In the genomic region with DNA sequence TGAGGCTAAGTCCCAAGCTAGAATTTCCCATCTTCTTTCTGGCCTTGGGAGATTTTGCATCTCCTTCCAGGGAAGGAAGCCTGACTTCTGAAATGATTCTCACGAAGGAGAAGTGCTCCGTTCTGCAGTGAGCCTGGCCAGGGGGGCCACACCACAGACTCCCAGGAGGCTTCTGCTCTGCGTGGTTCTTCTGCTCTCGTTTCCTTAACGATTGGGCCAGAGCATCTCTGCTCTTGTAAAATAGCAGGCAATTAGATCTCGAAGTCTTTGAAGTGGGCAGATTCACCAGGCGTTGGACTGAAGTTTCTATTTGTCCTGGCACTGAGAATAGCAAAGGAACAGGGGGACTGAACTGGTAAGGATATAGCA, we compare ENCODE assay signal across 1 cellular context.
TF ChIP-seq lines count a peak whose summit lies in the region.

No MANE protein-coding gene starts in this region.

TF ChIP-seq in GM12878, 131 proteins besides CTCF, POLR2A, EP300 and RAD21 (continued from another document and continues in another):
- TF ChIP-seq, protein P1, sequence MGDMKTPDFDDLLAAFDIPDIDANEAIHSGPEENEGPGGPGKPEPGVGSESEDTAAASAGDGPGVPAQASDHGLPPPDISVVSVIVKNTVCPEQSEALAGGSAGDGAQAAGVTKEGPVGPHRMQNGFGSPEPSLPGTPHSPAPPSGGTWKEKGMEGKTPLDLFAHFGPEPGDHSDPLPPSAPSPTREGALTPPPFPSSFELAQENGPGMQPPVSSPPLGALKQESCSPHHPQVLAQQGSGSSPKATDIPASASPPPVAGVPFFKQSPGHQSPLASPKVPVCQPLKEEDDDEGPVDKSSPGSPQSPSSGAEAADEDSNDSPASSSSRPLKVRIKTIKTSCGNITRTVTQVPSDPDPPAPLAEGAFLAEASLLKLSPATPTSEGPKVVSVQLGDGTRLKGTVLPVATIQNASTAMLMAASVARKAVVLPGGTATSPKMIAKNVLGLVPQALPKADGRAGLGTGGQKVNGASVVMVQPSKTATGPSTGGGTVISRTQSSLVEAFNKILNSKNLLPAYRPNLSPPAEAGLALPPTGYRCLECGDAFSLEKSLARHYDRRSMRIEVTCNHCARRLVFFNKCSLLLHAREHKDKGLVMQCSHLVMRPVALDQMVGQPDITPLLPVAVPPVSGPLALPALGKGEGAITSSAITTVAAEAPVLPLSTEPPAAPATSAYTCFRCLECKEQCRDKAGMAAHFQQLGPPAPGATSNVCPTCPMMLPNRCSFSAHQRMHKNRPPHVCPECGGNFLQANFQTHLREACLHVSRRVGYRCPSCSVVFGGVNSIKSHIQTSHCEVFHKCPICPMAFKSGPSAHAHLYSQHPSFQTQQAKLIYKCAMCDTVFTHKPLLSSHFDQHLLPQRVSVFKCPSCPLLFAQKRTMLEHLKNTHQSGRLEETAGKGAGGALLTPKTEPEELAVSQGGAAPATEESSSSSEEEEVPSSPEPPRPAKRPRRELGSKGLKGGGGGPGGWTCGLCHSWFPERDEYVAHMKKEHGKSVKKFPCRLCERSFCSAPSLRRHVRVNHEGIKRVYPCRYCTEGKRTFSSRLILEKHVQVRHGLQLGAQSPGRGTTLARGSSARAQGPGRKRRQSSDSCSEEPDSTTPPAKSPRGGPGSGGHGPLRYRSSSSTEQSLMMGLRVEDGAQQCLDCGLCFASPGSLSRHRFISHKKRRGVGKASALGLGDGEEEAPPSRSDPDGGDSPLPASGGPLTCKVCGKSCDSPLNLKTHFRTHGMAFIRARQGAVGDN (IDR thresholded peaks at IDR 0.05): peak; percentile 58
- TF ChIP-seq CUX1 (IDR thresholded peaks at IDR 0.05; ENCODE audit: insufficient replicate concordance, low read depth, low read length) (peak; percentile 63), HCFC1 (IDR thresholded peaks at IDR 0.05; ENCODE audit: low read length) (no peak), YY1 (IDR thresholded peaks at IDR 0.05; ENCODE audit: low read depth, low read length) (peak; percentile 8; the same call in 1 of the 2 replicates), BCLAF1 (IDR thresholded peaks at IDR 0.05) (no peak), MTA2 (IDR thresholded peaks at IDR 0.05; ENCODE audit: low read depth) (peak; percentile 88), IKZF2 (IDR thresholded peaks at IDR 0.05) (peak; percentile 91 to 92), NFXL1 (IDR thresholded peaks at IDR 0.05; ENCODE audit: borderline replicate concordance) (no peak), SMC3 (IDR thresholded peaks at IDR 0.05; ENCODE audit: borderline replicate concordance, low read length) (peak; percentile 3; the same call in 1 of the 2 replicates), MEF2B (IDR thresholded peaks at IDR 0.05; ENCODE audit: partially characterized antibody, poor library complexity, severe bottlenecking) (peak; percentile 99), GATAD2B (conservative IDR thresholded peaks at IDR 0.05; ENCODE audit: low read depth) (peak; percentile 25), BCL3 (IDR thresholded peaks at IDR 0.05; ENCODE audit: borderline replicate concordance, insufficient read depth, low read depth, low read length, poor library complexity, severe bottlenecking) (peak; percentile 83), IRF3 (IDR thresholded peaks at IDR 0.05) (no peak), FOS (IDR thresholded peaks at IDR 0.05; ENCODE audit: borderline replicate concordance, extremely low read depth, insufficient read length) (no peak), USF1 (IDR thresholded peaks at IDR 0.05; ENCODE audit: borderline replicate concordance, extremely low read length, insufficient read depth, low read depth, low read length) (no peak), RCOR1 (conservative IDR thresholded peaks at IDR 0.05; ENCODE audit: low read depth, low read length) (0 out of 2 replicates have a peak, but pooled peaks have one; percentile 9), E2F8 (IDR thresholded peaks at IDR 0.05; ENCODE audit: low read depth, partially characterized antibody) (no peak), BACH1 (IDR thresholded peaks at IDR 0.05; ENCODE audit: borderline replicate concordance) (peak; percentile 53; the same call in 1 of the 2 replicates), NR2F1 (conservative IDR thresholded peaks at IDR 0.05) (no peak), RUNX3 (IDR thresholded peaks at IDR 0.05; ENCODE audit: low read length) (peak; percentile 89), SP1 (IDR thresholded peaks at IDR 0.05; ENCODE audit: low read depth, low read length) (peak; percentile 24), PAX5 (IDR thresholded peaks at IDR 0.05; ENCODE audit: borderline replicate concordance, low read depth, low read length) (peak; percentile 93), ATF2 (IDR thresholded peaks at IDR 0.05; ENCODE audit: low read length) (peak; percentile 75)
- TF ChIP-seq, protein P2, sequence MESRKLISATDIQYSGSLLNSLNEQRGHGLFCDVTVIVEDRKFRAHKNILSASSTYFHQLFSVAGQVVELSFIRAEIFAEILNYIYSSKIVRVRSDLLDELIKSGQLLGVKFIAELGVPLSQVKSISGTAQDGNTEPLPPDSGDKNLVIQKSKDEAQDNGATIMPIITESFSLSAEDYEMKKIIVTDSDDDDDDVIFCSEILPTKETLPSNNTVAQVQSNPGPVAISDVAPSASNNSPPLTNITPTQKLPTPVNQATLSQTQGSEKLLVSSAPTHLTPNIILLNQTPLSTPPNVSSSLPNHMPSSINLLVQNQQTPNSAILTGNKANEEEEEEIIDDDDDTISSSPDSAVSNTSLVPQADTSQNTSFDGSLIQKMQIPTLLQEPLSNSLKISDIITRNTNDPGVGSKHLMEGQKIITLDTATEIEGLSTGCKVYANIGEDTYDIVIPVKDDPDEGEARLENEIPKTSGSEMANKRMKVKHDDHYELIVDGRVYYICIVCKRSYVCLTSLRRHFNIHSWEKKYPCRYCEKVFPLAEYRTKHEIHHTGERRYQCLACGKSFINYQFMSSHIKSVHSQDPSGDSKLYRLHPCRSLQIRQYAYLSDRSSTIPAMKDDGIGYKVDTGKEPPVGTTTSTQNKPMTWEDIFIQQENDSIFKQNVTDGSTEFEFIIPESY (IDR thresholded peaks at IDR 0.05): no peak
- TF ChIP-seq, protein P3, sequence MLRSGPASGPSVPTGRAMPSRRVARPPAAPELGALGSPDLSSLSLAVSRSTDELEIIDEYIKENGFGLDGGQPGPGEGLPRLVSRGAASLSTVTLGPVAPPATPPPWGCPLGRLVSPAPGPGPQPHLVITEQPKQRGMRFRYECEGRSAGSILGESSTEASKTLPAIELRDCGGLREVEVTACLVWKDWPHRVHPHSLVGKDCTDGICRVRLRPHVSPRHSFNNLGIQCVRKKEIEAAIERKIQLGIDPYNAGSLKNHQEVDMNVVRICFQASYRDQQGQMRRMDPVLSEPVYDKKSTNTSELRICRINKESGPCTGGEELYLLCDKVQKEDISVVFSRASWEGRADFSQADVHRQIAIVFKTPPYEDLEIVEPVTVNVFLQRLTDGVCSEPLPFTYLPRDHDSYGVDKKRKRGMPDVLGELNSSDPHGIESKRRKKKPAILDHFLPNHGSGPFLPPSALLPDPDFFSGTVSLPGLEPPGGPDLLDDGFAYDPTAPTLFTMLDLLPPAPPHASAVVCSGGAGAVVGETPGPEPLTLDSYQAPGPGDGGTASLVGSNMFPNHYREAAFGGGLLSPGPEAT (IDR thresholded peaks at IDR 0.05; ENCODE audit: low read depth): peak; percentile 66; the same call in 1 of the 2 replicates
